ENCODE assay signal across 8 cellular contexts in genomic region chr12:2004113-2004929, GRCh38. TPM values are rescaled to one million over a fixed set of nuclear protein-coding genes. Genes with fewer than 3 reads are reported as not detected.
A peak's percentile ranks its signal among the peaks of the same experiment; 100 is the strongest.
DNase-seq lines count a peak whose midpoint lies in the region; ATAC-seq lines count a peak whose summit lies in the region.

Gene DCP1B (minus strand): TSS chr12:2004457. CDS start chr12:2004431, 26 bp downstream.

- peaks cover 9% of the 10 kb centered on the region for H3K36me3 Mint-ChIP-seq in activated CD4-positive, alpha-beta T cell treated with anti-CD3 and anti-CD28 coated beads, Interleukin-2, amount 10 ng/mL, durations not matched to agents 7 days and 5 days (ENCODE audit: low read depth)

- POLR2A ChIA-PET in activated CD4-positive, alpha-beta T cell treated with anti-CD3 and anti-CD28 coated beads, Interleukin-2, amount 10 ng/mL, durations not matched to agents 7 days and 5 days (lab: Charles Lee), result no interaction called here

- CTCF ChIA-PET in activated CD4-positive, alpha-beta T cell treated with anti-CD3 and anti-CD28 coated beads, Interleukin-2, amount 10 ng/mL, durations not matched to agents 7 days and 5 days (lab: Charles Lee), result interaction anchor here (0.6 to 1.4 kb wide), 6 partner anchors 9 to 336 kb away, joined by 3 to 5 read pairs (median 4); no protein-coding TSS in a partner anchor

- intact Hi-C loops in left colon (cut with DNase I, micrococcal nuclease), result no loop called here

- peaks cover 24% of the 10 kb centered on the region for H3K4me1 ChIP-seq in BLaER1

- ATAC-seq in HG03469 (IDR thresholded peaks at IDR 0.05; ENCODE audit: unreplicated experiment) (peak; percentile 78), left colon (peak; percentile 99)

- H3K9me3 ChIP-seq in BLaER1, result no peaks in the 10 kb centered on the region

- peak within 1 kb of the TSS; percentile 85 for H3K27ac ChIP-seq in BLaER1

- no peaks in the 10 kb centered on the region for H3K27me3 ChIP-seq in BLaER1

- no peaks in the 10 kb centered on the region for H3K36me3 ChIP-seq in BLaER1

- peak within 1 kb of the TSS; percentile 84 for H3K9ac ChIP-seq in BLaER1

- no peaks in the 10 kb centered on the region; the same call in 1 of the 2 replicates for H4K20me1 ChIP-seq in BLaER1

- H3K27ac Mint-ChIP-seq in activated CD4-positive, alpha-beta T cell treated with anti-CD3 and anti-CD28 coated beads, Interleukin-2, amount 10 ng/mL, durations not matched to agents 7 days and 5 days, result peak within 1 kb of the TSS; percentile 98

- peak within 1 kb of the TSS; percentile 86 for H3K4me3 ChIP-seq in BLaER1

- no peaks in the 10 kb centered on the region for H3K9me3 Mint-ChIP-seq in activated CD4-positive, alpha-beta T cell treated with anti-CD3 and anti-CD28 coated beads, Interleukin-2, amount 10 ng/mL, durations not matched to agents 7 days and 5 days

- H3K27me3 Mint-ChIP-seq in activated CD4-positive, alpha-beta T cell treated with anti-CD3 and anti-CD28 coated beads, Interleukin-2, amount 10 ng/mL, durations not matched to agents 7 days and 5 days, result peaks cover 8% of the 10 kb centered on the region

- peak within 1 kb of the TSS; percentile 82 for H3K4me2 ChIP-seq in BLaER1

- H3K4me1 Mint-ChIP-seq in activated CD4-positive, alpha-beta T cell treated with anti-CD3 and anti-CD28 coated beads, Interleukin-2, amount 10 ng/mL, durations not matched to agents 7 days and 5 days, result peaks cover 34% of the 10 kb centered on the region

- peak; percentile 87 for DNase-seq in GM19240 (ENCODE audit: insufficient read length, low spot score)
- DNase-seq in NCI-H526 treated with DMSO at 0.1 percent for 48 hours (lab: John Stamatoyannopoulos, UW), result peak; percentile 92
- peak; percentile 96 for DNase-seq in activated CD4-positive, alpha-beta T cell treated with anti-CD3 and anti-CD28 coated beads, Interleukin-2, amount 10 ng/mL, durations not matched to agents 7 days and 5 days
- peak; percentile 66 for DNase-seq in cortex of kidney (lab: John Stamatoyannopoulos, UW)
- DNase-seq in left colon, result peak; percentile 97 to 98
- DNase-seq in stimulated activated CD4-positive, alpha-beta T cell treated with anti-CD3 and anti-CD28 coated beads, Interleukin-1b, Interleukin-23, amount 100 ng/mL, for 48 hours, result peak; percentile 96

- peak within 1 kb of the TSS; percentile 96 for H3K4me3 Mint-ChIP-seq in activated CD4-positive, alpha-beta T cell treated with anti-CD3 and anti-CD28 coated beads, Interleukin-2, amount 10 ng/mL, durations not matched to agents 7 days and 5 days

RNA-seq across cellular contexts. Expression of gene DCP1B, which starts in this region (rescaled TPM):
- 10 to 100 TPM; 14.9 to 17.5 TPM for total RNA-seq in activated CD4-positive, alpha-beta T cell treated with anti-CD3 and anti-CD28 coated beads, Interleukin-2, amount 10 ng/mL, durations not matched to agents 7 days and 5 days
- 10 to 100 TPM in 1 of 2 donors, 1 to 10 TPM in 1; 7.9 to 10.9 TPM for total RNA-seq in left colon

Comparison
In these comparisons a context has a peak if more than half of its experiments do, and no peak if none do; other contexts are left out.
1. Peak in every context shown above with its lines: DNase-seq, ATAC-seq, H3K4me3 ChIP-seq and H3K27ac ChIP-seq.